ENCODE assay signal across 15 cellular contexts in the genomic region with DNA sequence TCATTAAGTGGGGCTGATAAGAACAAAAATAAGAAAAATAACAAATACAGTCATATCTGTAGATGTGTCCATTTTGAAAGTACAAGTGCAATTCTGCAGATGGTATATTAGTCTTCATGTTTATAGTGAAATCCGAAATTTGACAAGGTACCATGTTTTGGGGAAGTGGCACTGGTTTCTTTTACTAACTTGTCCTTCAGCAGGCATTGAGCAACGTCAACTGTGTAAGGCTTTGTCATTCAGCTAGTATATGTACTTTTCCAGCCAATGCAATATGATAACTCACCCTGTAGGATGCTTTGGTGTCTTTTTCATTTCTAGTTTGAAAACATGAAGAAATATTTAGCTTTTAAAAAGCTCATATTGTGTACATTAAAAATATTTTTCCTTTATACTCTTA.
"Had no signal": no experiment of that assay in that cellular context is flagged by ENCODE, and none has a peak within 500 bp of the region (broad histone marks: within the 10 kb centered on the region; RNA-seq: fewer than 3 reads in every experiment).

No MANE protein-coding gene starts in this region.

- H3K9me3 ChIP-seq: lower lobe of right lung, right atrium auricular region had no signal

- H3K9me3 Mint-ChIP-seq: activated naive CD4-positive, alpha-beta T cell treated with anti-CD3 and anti-CD28 coated beads, Interleukin-2, amount 50 U/mL, for 72 hours; activated T-cell treated with anti-CD3 and anti-CD28 coated beads, Interleukin-2, amount 50 U/mL, for 24 hours; brain; naive B cell had no signal

- H3K4me3 ChIP-seq: lower lobe of right lung, right atrium auricular region had no signal

- ATAC-seq: activated CD8-positive, alpha-beta memory T cell treated with anti-CD3 and anti-CD28 coated beads, Interleukin-2, amount 10 ng/mL, durations not matched to agents 7 days and 5 days; activated naive CD4-positive, alpha-beta T cell treated with anti-CD3 and anti-CD28 coated beads, Interleukin-2, amount 50 U/mL, for 72 hours had no signal

- H3K27ac Mint-ChIP-seq: activated CD8-positive, alpha-beta memory T cell treated with anti-CD3 and anti-CD28 coated beads, Interleukin-2, amount 10 ng/mL, durations not matched to agents 7 days and 5 days; activated naive CD4-positive, alpha-beta T cell treated with anti-CD3 and anti-CD28 coated beads, Interleukin-2, amount 50 U/mL, for 72 hours; activated T-cell treated with anti-CD3 and anti-CD28 coated beads, Interleukin-2, amount 50 U/mL, for 24 hours; brain; naive B cell had no signal

- H3K36me3 Mint-ChIP-seq: activated CD8-positive, alpha-beta memory T cell treated with anti-CD3 and anti-CD28 coated beads, Interleukin-2, amount 10 ng/mL, durations not matched to agents 7 days and 5 days; activated naive CD4-positive, alpha-beta T cell treated with anti-CD3 and anti-CD28 coated beads, Interleukin-2, amount 50 U/mL, for 72 hours; brain; naive B cell had no signal

- DNase-seq: activated CD4-positive, alpha-beta T cell treated with anti-CD3 and anti-CD28 coated beads, Interleukin-2, amount 50 U/mL, for 48 hours; activated CD8-positive, alpha-beta memory T cell treated with anti-CD3 and anti-CD28 coated beads, Interleukin-2, amount 10 ng/mL, durations not matched to agents 7 days and 5 days; activated effector memory CD4-positive, alpha-beta T cell treated with Interleukin-2 at 50 U/mL for 16 hours; activated T-cell treated with anti-CD3 and anti-CD28 coated beads, Interleukin-2, amount 50 U/mL, for 24 hours; amygdala; effector memory CD4-positive, alpha-beta T cell; lower lobe of right lung; naive B cell; posterior cingulate gyrus; small intestine had no signal

- H3K27me3 ChIP-seq: right atrium auricular region had no signal

- FAIRE-seq: small intestine, urothelium cell line had no signal

- H3K4me1 Mint-ChIP-seq: activated CD8-positive, alpha-beta memory T cell treated with anti-CD3 and anti-CD28 coated beads, Interleukin-2, amount 10 ng/mL, durations not matched to agents 7 days and 5 days had no signal

- H3K4me3 Mint-ChIP-seq: activated CD8-positive, alpha-beta memory T cell treated with anti-CD3 and anti-CD28 coated beads, Interleukin-2, amount 10 ng/mL, durations not matched to agents 7 days and 5 days; activated T-cell treated with anti-CD3 and anti-CD28 coated beads, Interleukin-2, amount 50 U/mL, for 24 hours; brain; naive B cell had no signal

- H3K36me3 ChIP-seq: lower lobe of right lung, right atrium auricular region had no signal

- H3K27ac ChIP-seq: epithelial cell of prostate, lower lobe of right lung, right atrium auricular region had no signal
